35 cellular contexts compared by ENCODE assay signal in the genomic region with DNA sequence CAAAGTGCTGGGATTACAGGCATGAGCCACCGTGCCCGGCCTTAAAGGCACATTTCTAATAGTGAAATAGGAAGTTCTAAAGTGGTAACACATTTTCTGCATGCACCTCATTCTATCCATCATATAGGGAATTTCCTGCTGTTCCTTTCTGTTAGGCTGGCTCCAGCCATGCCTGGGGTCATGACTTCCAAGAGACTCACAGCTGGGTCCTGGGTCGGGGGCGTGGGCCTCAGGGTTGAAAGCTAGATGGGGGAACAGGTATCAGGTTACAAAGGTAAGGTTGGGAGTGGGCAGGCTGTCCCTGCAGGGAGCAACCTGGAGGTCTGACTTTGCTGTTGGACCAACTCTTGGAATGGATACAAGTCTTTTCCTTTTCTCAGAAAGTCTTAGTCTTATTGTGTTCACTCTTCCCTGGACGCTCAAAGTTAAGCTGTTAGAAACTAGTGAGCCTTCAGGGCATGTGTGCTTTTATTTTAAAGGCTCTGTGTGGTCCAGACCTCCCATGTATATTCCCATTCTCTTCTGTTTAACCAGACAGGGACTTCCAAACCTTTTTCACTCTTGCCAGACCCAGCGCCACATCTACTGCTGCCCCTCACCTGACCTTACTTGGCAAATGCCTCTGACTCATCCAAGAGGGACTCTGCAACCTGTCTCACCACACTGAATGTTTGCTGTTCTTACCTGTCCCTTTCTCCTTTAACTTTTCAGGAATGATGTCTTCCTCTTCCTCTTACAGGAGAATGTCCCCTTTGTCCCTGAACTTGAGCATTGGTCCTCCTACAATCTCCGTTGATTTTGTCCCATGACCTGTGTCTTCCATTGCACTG.
A peak's percentile ranks its signal among the peaks of the same experiment; 100 is the strongest.
DNase-seq lines count a peak whose midpoint lies in the region; ATAC-seq, FAIRE-seq and TF ChIP-seq lines count a peak whose summit lies in the region.
"Had no signal": no experiment of that assay in that cellular context is flagged by ENCODE, and none has a peak within 500 bp of the region (broad histone marks: within the 10 kb centered on the region; RNA-seq: fewer than 3 reads in every experiment).

No MANE protein-coding gene starts in this region.

- H3K4me3 ChIP-seq in A549 (no peak overlapping the region), vagina (no peak overlapping the region)
- H3K4me3 ChIP-seq: adrenal gland, body of pancreas, gastroesophageal sphincter, GM12878, left ventricle myocardium inferior, right lobe of liver, spleen, testis, uterus had no signal

- no peaks in the 10 kb centered on the region for H3K27me3 ChIP-seq in vagina
- H3K27me3 ChIP-seq: adrenal gland, body of pancreas, gastroesophageal sphincter, neutrophil, right lobe of liver, spleen, testis, uterus had no signal

- no peak for TF ChIP-seq RAD21 in A549 (conservative IDR thresholded peaks at IDR 0.05 in 1 of 2, IDR thresholded peaks at IDR 0.05 in 1 of 2)

- CTCF ChIA-PET in A549 (lab: Yijun Ruan, JAX) = no interaction called here

- no peak for TF ChIP-seq EP300 in A549 (IDR thresholded peaks at IDR 0.05)

- no peaks in the 10 kb centered on the region for H3K36me3 ChIP-seq in vagina
- H3K36me3 ChIP-seq: adrenal gland, gastroesophageal sphincter, left ventricle myocardium inferior, neutrophil, right lobe of liver, spleen, uterus had no signal

- peaks cover 43% of the 10 kb centered on the region for H3K4me1 ChIP-seq in A549
- no peaks in the 10 kb centered on the region for H3K4me1 ChIP-seq in vagina
- H3K4me1 ChIP-seq: uterus had no signal

- ATAC-seq in A549 (no peak), HG03378 (IDR thresholded peaks at IDR 0.05; ENCODE audit: unreplicated experiment) (no peak)
- ATAC-seq: activated CD4-positive, alpha-beta T cell treated with anti-CD3 and anti-CD28 coated beads for 36 hours; activated CD8-positive, alpha-beta T cell treated with anti-CD3 and anti-CD28 coated beads for 36 hours; activated T-helper 17 cell treated with anti-CD3 and anti-CD28 coated beads, Interleukin-2, amount 50 U/mL, for 72 hours; body of pancreas; gastroesophageal sphincter; GM12878; Panc1 had no signal

- no peak for TF ChIP-seq CTCF in A549 (IDR thresholded peaks at IDR 0.05)
- no peak for TF ChIP-seq CTCF in vagina (IDR thresholded peaks at IDR 0.05)

- POLR2A ChIA-PET in A549 (lab: Yijun Ruan, JAX) = no interaction called here

- peak overlapping the region; percentile 38 to 67; a peak in 3 of 6 replicates for H3K27ac ChIP-seq in A549
- no peak overlapping the region for H3K27ac ChIP-seq in vagina
- H3K27ac ChIP-seq: adrenal gland, body of pancreas, gastroesophageal sphincter, left ventricle myocardium inferior, neutrophil, right lobe of liver, spleen, uterus had no signal

- H3K9me3 ChIP-seq in A549 (no peaks in the 10 kb centered on the region), vagina (no peaks in the 10 kb centered on the region)
- H3K9me3 ChIP-seq: adrenal gland, body of pancreas, gastroesophageal sphincter, left ventricle myocardium inferior, neutrophil, right lobe of liver, spleen, testis, uterus had no signal

- WGBS in A549 (ENCODE audit: missing lambda C conversion rate) = 72% methylated on average over 7 of the region's 7 CpGs

- H3K4me2 ChIP-seq in A549 = peak overlapping the region; percentile 9; the same call in 1 of the 3 replicates

- intact Hi-C loops in vagina (cut with DNase I) = no loop called here

- TF ChIP-seq POLR2A in A549 (IDR thresholded peaks at IDR 0.05; ENCODE audit: low read length) (no peak), vagina (IDR thresholded peaks at IDR 0.05) (no peak)

- DNase-seq in A549 (ENCODE audit: low read depth in 1 of 2, low spot score in 1 of 2) (peak in 1 of 2 experiments; percentile 22), HT-29 (ENCODE audit: low spot score) (peak; percentile 50), ecto neural progenitor cell (ENCODE audit: low spot score) (peak; percentile 61), kidney tubule cell (ENCODE audit: low spot score) (peak; percentile 53), HPDE6-E6E7 (ENCODE audit: extremely low spot score) (no peak), RKO (ENCODE audit: low spot score) (no peak), vagina (ENCODE audit: extremely low spot score in 2 of 2) (no peak)
- DNase-seq: activated CD4-positive, alpha-beta T cell treated with anti-CD3 and anti-CD28 coated beads for 36 hours; activated CD8-positive, alpha-beta T cell treated with anti-CD3 and anti-CD28 coated beads for 36 hours; activated naive CD4-positive, alpha-beta T cell treated with anti-CD3 and anti-CD28 coated beads, Interleukin-2, amount 10 ng/mL, durations not matched to agents 7 days and 5 days; adrenal gland; body of pancreas; CD4-positive, alpha-beta T cell; HFFc6; Karpas-422; left ventricle myocardium inferior; NCI-H1436; NCI-H2081; NCI-H526 treated with DMSO at 0.1 percent for 48 hours; NK-92 treated with Interleukin-12 subunit alpha and Interleukin-12 subunit beta, amount 100 ng/mL, for 24 hours; right lobe of liver; SHP77 treated with DMSO at 0.1 percent for 48 hours; spleen; stimulated activated CD4-positive, alpha-beta T cell treated with anti-CD3 and anti-CD28 coated beads, Interleukin-2, amount 100 ng/mL, for 24 hours; SW 1271; testis; uterus had no signal

- no peak for FAIRE-seq in A549 (lab: Jason Lieb, UNC)
- FAIRE-seq: A204.1, GM12878, islet of Langerhans had no signal

TF ChIP-seq in A549, 52 proteins besides CTCF, POLR2A, EP300 and RAD21:
- no peak for TF ChIP-seq CBX2 (IDR thresholded peaks at IDR 0.05; ENCODE audit: borderline replicate concordance, low read depth)
- TF ChIP-seq, protein P1, sequence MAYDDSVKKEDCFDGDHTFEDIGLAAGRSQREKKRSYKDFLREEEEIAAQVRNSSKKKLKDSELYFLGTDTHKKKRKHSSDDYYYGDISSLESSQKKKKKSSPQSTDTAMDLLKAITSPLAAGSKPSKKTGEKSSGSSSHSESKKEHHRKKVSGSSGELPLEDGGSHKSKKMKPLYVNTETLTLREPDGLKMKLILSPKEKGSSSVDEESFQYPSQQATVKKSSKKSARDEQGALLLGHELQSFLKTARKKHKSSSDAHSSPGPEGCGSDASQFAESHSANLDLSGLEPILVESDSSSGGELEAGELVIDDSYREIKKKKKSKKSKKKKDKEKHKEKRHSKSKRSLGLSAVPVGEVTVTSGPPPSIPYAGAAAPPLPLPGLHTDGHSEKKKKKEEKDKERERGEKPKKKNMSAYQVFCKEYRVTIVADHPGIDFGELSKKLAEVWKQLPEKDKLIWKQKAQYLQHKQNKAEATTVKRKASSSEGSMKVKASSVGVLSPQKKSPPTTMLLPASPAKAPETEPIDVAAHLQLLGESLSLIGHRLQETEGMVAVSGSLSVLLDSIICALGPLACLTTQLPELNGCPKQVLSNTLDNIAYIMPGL (CRISPR knock-in tag; IDR thresholded peaks at IDR 0.05; ENCODE audit: borderline replicate concordance) = no peak
- TF ChIP-seq, protein P2, sequence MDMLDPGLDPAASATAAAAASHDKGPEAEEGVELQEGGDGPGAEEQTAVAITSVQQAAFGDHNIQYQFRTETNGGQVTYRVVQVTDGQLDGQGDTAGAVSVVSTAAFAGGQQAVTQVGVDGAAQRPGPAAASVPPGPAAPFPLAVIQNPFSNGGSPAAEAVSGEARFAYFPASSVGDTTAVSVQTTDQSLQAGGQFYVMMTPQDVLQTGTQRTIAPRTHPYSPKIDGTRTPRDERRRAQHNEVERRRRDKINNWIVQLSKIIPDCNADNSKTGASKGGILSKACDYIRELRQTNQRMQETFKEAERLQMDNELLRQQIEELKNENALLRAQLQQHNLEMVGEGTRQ (IDR thresholded peaks at IDR 0.05) = no peak
- no peak for TF ChIP-seq HDAC2 (IDR thresholded peaks at IDR 0.05)
- TF ChIP-seq, protein P3, sequence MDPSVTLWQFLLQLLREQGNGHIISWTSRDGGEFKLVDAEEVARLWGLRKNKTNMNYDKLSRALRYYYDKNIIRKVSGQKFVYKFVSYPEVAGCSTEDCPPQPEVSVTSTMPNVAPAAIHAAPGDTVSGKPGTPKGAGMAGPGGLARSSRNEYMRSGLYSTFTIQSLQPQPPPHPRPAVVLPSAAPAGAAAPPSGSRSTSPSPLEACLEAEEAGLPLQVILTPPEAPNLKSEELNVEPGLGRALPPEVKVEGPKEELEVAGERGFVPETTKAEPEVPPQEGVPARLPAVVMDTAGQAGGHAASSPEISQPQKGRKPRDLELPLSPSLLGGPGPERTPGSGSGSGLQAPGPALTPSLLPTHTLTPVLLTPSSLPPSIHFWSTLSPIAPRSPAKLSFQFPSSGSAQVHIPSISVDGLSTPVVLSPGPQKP (IDR thresholded peaks at IDR 0.05; ENCODE audit: low read depth, low read length) = no peak
- TF ChIP-seq, protein P4, sequence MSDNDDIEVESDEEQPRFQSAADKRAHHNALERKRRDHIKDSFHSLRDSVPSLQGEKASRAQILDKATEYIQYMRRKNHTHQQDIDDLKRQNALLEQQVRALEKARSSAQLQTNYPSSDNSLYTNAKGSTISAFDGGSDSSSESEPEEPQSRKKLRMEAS (IDR thresholded peaks at IDR 0.05) = no peak
- TF ChIP-seq CHD2 (IDR thresholded peaks at IDR 0.05; ENCODE audit: low read length, partially characterized antibody) = no peak
- TF ChIP-seq MAFK (IDR thresholded peaks at IDR 0.05; ENCODE audit: partially characterized antibody) = no peak
- TF ChIP-seq, protein P5, sequence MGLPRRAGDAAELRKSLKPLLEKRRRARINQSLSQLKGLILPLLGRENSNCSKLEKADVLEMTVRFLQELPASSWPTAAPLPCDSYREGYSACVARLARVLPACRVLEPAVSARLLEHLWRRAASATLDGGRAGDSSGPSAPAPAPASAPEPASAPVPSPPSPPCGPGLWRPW (IDR thresholded peaks at IDR 0.05) = no peak
- no peak for TF ChIP-seq ZFP36 (IDR thresholded peaks at IDR 0.05; ENCODE audit: borderline replicate concordance, partially characterized antibody)
- TF ChIP-seq CHD4 (IDR thresholded peaks at IDR 0.05; ENCODE audit: borderline replicate concordance) = no peak

Comparison
In these comparisons a context has a peak if more than half of its experiments do, and no peak if none do; other contexts are left out.
1. DNase-seq: peak in HT-29 (single experiment), ecto neural progenitor cell (single experiment) and kidney tubule cell (single experiment); none in HPDE6-E6E7 (single experiment), RKO (single experiment) and vagina (0 of 2).